In the genomic region with DNA sequence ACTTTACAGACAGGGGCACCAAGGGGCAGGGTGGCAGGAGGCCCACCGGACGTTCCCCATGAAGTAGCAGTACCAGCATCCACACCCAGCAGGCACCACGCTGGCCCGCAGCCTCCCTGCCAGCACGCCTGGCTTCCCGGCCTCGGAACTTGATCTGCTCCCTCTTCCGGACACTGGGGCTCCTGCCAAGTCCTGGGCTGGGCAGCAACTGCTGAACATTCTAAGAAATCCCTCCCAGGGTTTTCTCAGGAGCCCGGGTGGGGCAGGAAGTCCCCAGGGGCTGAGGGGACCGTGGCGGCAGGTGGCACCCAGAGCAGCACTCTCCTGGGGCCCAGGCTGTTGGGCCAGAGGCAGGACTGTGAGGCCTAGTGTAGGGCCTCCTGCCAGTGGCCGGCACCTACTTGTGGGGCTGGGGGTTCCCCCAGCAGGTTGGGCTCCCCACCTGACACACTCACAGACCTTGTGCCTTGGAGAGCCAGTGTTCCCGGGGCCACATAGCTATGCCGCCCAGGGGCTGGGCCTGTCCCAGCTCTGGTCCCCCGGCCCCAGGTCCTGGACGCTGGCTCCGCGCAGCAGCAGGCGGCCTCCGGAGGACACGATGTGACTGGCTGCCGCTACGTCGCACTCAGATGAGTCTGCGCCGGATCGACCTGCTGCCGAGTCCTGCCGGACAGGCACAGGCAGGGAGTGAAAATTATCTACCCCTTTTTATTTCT, we compare ENCODE assay signal across 8 cellular contexts.
A peak's percentile ranks its signal among the peaks of the same experiment; 100 is the strongest.
DNase-seq lines count a peak whose midpoint lies in the region; ATAC-seq, FAIRE-seq and TF ChIP-seq lines count a peak whose summit lies in the region.

No MANE protein-coding gene starts in this region.

- peak overlapping the region; percentile 89 for H3K14ac ChIP-seq in neuronal stem cell (ENCODE audit: low read length)

- H2BK5ac ChIP-seq in neuronal stem cell (ENCODE audit: low read length), result no peak overlapping the region

- peak; percentile 95 for TF ChIP-seq POLR2A in erythroblast (IDR thresholded peaks at IDR 0.05; ENCODE audit: low read length)

- H4K8ac ChIP-seq in neuronal stem cell (ENCODE audit: low read depth, low read length), result no peak overlapping the region

- peak overlapping the region; percentile 18 for H2BK15ac ChIP-seq in neuronal stem cell (ENCODE audit: low read length)

- no peaks in the 10 kb centered on the region; the same call in 1 of the 2 replicates for H4K20me1 ChIP-seq in BLaER1

- 0 out of 2 replicates have a peak overlapping the region, but pooled peaks have one; percentile 0 for H3K9ac ChIP-seq in BLaER1
- H3K9ac ChIP-seq in neuronal stem cell (ENCODE audit: low read depth, low read length, poor library complexity), result no peak overlapping the region

- peak; percentile 95 for DNase-seq in NCI-H2196 (lab: John Stamatoyannopoulos, UW; ENCODE audit: unreplicated experiment)
- DNase-seq in erythroblast (lab: John Stamatoyannopoulos, UW), result peak; percentile 39 to 40
- DNase-seq in neuronal stem cell (ENCODE audit: low spot score), result no peak
- DNase-seq in NCI-H128 (lab: John Stamatoyannopoulos, UW; ENCODE audit: unreplicated experiment), result no peak
- no peak for DNase-seq in NCI-H446 treated with DMSO at 0.1 percent for 48 hours (lab: John Stamatoyannopoulos, UW)
- DNase-seq in GM19239 (ENCODE audit: insufficient read length, low spot score), result no peak

- peak overlapping the region; percentile 47 for H2BK120ac ChIP-seq in neuronal stem cell (ENCODE audit: low read depth, low read length)

- H3K4ac ChIP-seq in neuronal stem cell (ENCODE audit: low read length), result no peak overlapping the region

- no peak overlapping the region for H2AFZ ChIP-seq in neuronal stem cell (ENCODE audit: low read length)

- peaks cover 1% of the 10 kb centered on the region for H3K79me1 ChIP-seq in neuronal stem cell (ENCODE audit: low read depth, low read length)

- H3K4me2 ChIP-seq in BLaER1, result peak overlapping the region; percentile 55
- no peak overlapping the region for H3K4me2 ChIP-seq in neuronal stem cell (ENCODE audit: insufficient read depth, low read length, poor library complexity, severe bottlenecking)

- no peak overlapping the region for H3K27ac ChIP-seq in BLaER1
- no peak overlapping the region for H3K27ac ChIP-seq in neuronal stem cell (replicated peaks; ENCODE audit: low read length)

- no peaks in the 10 kb centered on the region for H3K36me3 ChIP-seq in BLaER1
- H3K36me3 ChIP-seq in neuronal stem cell (replicated peaks in 1 of 2; ENCODE audit: control insufficient read depth in 2 of 2, insufficient read depth in 2 of 2, low read length in 2 of 2), result no peaks in the 10 kb centered on the region

- peak overlapping the region; percentile 30 for H2AK5ac ChIP-seq in neuronal stem cell (ENCODE audit: low read depth, low read length)

- H3K4me1 ChIP-seq in BLaER1, result peaks cover 53% of the 10 kb centered on the region
- H3K4me1 ChIP-seq in neuronal stem cell (ENCODE audit: control insufficient read depth in 2 of 2, insufficient read depth in 1 of 2, low read depth in 1 of 2, low read length in 2 of 2), result peaks cover 6 to 8% of the 10 kb centered on the region in 2 donors

- H2BK12ac ChIP-seq in neuronal stem cell (ENCODE audit: low read length), result no peak overlapping the region

- H3K9me3 ChIP-seq in BLaER1 (no peaks in the 10 kb centered on the region), neuronal stem cell (replicated peaks in 1 of 2; ENCODE audit: control insufficient read depth in 2 of 2, insufficient read depth in 1 of 2, low read depth in 1 of 2, low read length in 2 of 2) (no peaks in the 10 kb centered on the region)

- H4K91ac ChIP-seq in neuronal stem cell (ENCODE audit: low read depth, low read length, poor library complexity), result no peak overlapping the region

- peak overlapping the region; percentile 94 for H3K23ac ChIP-seq in neuronal stem cell (ENCODE audit: low read depth, low read length, poor library complexity)

- WGBS in neuronal stem cell (ENCODE audit: extremely low coverage in 2 of 2, insufficient read length in 2 of 2, insufficient replicate concordance in 1 of 2), 2 donors, result no CpG with 5 or more reads among the region's 29 CpGs

- H3K18ac ChIP-seq in neuronal stem cell (ENCODE audit: low read length), result peak overlapping the region; percentile 76

- H3K4me3 ChIP-seq in BLaER1 (no peak overlapping the region), neuronal stem cell (ENCODE audit: low read length in 2 of 2) (no peak overlapping the region)

- H3K27me3 ChIP-seq in BLaER1 (peaks cover 43% of the 10 kb centered on the region), neuronal stem cell (ENCODE audit: control insufficient read depth in 3 of 3, insufficient read depth in 3 of 3, low read depth in 1 of 3, low read length in 3 of 3) (peaks cover 0 to 18% (median 6%) of the 10 kb centered on the region in 3 experiments)

- FAIRE-seq in GM19239 (lab: Jason Lieb, UNC), result no peak

- ATAC-seq in HG02642 (IDR thresholded peaks at IDR 0.05; ENCODE audit: poor library complexity, unreplicated experiment), result no peak

Comparison
In these comparisons a context has a peak if more than half of its experiments do, and no peak if none do; other contexts are left out.
1. DNase-seq: peak in NCI-H2196 (single experiment) and erythroblast (2 of 2); none in neuronal stem cell (single experiment), NCI-H128 (single experiment), NCI-H446 treated with DMSO at 0.1 percent for 48 hours (single experiment) and GM19239 (single experiment).